Comparison of ENCODE assay signal across 2 cellular contexts in the genomic region with DNA sequence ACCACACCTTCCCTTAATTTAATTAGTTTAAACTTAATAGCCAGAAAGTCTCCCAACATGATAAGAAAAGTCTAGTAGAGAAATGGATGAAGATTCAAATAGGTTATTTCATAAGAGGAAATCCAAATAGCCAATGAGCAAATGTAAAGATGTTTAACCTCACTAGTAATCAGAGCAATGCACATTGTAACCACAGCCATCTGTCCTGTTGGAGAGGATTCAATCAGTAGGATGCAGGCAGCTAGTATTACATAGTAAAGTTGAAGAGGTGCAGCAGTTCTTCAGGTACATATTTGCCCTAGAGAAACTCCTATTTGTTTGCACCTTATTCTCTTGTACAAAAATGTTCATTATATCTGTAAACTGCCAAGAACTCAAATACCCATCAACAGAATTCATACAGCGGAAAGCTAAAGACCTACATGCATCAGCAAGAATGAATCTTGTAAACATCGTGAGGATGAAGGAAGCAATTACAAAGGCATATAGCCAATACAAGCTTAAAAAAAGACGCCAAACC.
A peak's percentile ranks its signal among the peaks of the same experiment; 100 is the strongest.
TF ChIP-seq lines count a peak whose summit lies in the region.

No MANE protein-coding gene starts in this region.

TF ChIP-seq in K562, 482 proteins besides CTCF, POLR2A, EP300 and RAD21:
- TF ChIP-seq ZNF77 (CRISPR knock-in tag; IDR thresholded peaks at IDR 0.05), result no peak
- TF ChIP-seq NUFIP1 (IDR thresholded peaks at IDR 0.05; ENCODE audit: partially characterized antibody), result no peak
- TF ChIP-seq ZNF695 (CRISPR knock-in tag; IDR thresholded peaks at IDR 0.05), result no peak
- no peak for TF ChIP-seq ETV5 (CRISPR knock-in tag; IDR thresholded peaks at IDR 0.05; ENCODE audit: low read depth)
- TF ChIP-seq RFX1 (IDR thresholded peaks at IDR 0.05), result no peak
- TF ChIP-seq CBFA2T3 (IDR thresholded peaks at IDR 0.05), result peak; percentile 58
- peak; percentile 76 for TF ChIP-seq TEAD4 (IDR thresholded peaks at IDR 0.05; ENCODE audit: low read length)
- TF ChIP-seq TEAD4 (CRISPR knock-in tag; IDR thresholded peaks at IDR 0.05; ENCODE audit: borderline replicate concordance), result no peak
- TF ChIP-seq PHF21A (IDR thresholded peaks at IDR 0.05; ENCODE audit: borderline replicate concordance, low read depth), result no peak
- TF ChIP-seq MCM3 (IDR thresholded peaks at IDR 0.05), result no peak
- no peak for TF ChIP-seq FUS (optimal IDR thresholded peaks at IDR 0.05; ENCODE audit: low read depth, low read length)
- TF ChIP-seq NFATC3 (IDR thresholded peaks at IDR 0.05), result no peak
- TF ChIP-seq HLTF (IDR thresholded peaks at IDR 0.05), result no peak
- TF ChIP-seq TAL1 (IDR thresholded peaks at IDR 0.05), result peak; percentile 61
- TF ChIP-seq, protein P1, sequence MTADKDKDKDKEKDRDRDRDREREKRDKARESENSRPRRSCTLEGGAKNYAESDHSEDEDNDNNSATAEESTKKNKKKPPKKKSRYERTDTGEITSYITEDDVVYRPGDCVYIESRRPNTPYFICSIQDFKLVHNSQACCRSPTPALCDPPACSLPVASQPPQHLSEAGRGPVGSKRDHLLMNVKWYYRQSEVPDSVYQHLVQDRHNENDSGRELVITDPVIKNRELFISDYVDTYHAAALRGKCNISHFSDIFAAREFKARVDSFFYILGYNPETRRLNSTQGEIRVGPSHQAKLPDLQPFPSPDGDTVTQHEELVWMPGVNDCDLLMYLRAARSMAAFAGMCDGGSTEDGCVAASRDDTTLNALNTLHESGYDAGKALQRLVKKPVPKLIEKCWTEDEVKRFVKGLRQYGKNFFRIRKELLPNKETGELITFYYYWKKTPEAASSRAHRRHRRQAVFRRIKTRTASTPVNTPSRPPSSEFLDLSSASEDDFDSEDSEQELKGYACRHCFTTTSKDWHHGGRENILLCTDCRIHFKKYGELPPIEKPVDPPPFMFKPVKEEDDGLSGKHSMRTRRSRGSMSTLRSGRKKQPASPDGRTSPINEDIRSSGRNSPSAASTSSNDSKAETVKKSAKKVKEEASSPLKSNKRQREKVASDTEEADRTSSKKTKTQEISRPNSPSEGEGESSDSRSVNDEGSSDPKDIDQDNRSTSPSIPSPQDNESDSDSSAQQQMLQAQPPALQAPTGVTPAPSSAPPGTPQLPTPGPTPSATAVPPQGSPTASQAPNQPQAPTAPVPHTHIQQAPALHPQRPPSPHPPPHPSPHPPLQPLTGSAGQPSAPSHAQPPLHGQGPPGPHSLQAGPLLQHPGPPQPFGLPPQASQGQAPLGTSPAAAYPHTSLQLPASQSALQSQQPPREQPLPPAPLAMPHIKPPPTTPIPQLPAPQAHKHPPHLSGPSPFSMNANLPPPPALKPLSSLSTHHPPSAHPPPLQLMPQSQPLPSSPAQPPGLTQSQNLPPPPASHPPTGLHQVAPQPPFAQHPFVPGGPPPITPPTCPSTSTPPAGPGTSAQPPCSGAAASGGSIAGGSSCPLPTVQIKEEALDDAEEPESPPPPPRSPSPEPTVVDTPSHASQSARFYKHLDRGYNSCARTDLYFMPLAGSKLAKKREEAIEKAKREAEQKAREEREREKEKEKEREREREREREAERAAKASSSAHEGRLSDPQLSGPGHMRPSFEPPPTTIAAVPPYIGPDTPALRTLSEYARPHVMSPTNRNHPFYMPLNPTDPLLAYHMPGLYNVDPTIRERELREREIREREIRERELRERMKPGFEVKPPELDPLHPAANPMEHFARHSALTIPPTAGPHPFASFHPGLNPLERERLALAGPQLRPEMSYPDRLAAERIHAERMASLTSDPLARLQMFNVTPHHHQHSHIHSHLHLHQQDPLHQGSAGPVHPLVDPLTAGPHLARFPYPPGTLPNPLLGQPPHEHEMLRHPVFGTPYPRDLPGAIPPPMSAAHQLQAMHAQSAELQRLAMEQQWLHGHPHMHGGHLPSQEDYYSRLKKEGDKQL (CRISPR knock-in tag; IDR thresholded peaks at IDR 0.05; ENCODE audit: borderline replicate concordance), result no peak
- TF ChIP-seq CBFA2T2 (conservative IDR thresholded peaks at IDR 0.05), result 0 out of 2 replicates have a peak, but pooled peaks have one; percentile 4
- peak; percentile 71 for TF ChIP-seq TCF3 (CRISPR knock-in tag; IDR thresholded peaks at IDR 0.05)
- 0 out of 2 replicates have a peak, but pooled peaks have one; percentile 21 for TF ChIP-seq MTA2 (IDR thresholded peaks at IDR 0.05; ENCODE audit: low read depth)

TF ChIP-seq in HepG2, 621 proteins besides CTCF, POLR2A, EP300 and RAD21:
- TF ChIP-seq HNF4A (CRISPR knock-in tag; IDR thresholded peaks at IDR 0.05) (no peak), ZNF556 (CRISPR knock-in tag; IDR thresholded peaks at IDR 0.05; ENCODE audit: borderline replicate concordance) (no peak), PHF20 (CRISPR knock-in tag; IDR thresholded peaks at IDR 0.05) (no peak), NFATC3 (CRISPR knock-in tag; IDR thresholded peaks at IDR 0.05) (no peak), ZNF3 (CRISPR knock-in tag; IDR thresholded peaks at IDR 0.05) (no peak), PAF1 (CRISPR knock-in tag; IDR thresholded peaks at IDR 0.05) (no peak), ZSCAN31 (CRISPR knock-in tag; IDR thresholded peaks at IDR 0.05; ENCODE audit: low read depth) (no peak), NR3C1 (CRISPR knock-in tag; IDR thresholded peaks at IDR 0.05) (no peak), MBNL3 (CRISPR knock-in tag; conservative IDR thresholded peaks at IDR 0.05) (no peak), NFE2L1 (CRISPR knock-in tag; IDR thresholded peaks at IDR 0.05; ENCODE audit: borderline replicate concordance) (no peak), REXO4 (CRISPR knock-in tag; IDR thresholded peaks at IDR 0.05; ENCODE audit: borderline replicate concordance) (no peak), GTF3A (CRISPR knock-in tag; conservative IDR thresholded peaks at IDR 0.05) (no peak), GZF1 (CRISPR knock-in tag; IDR thresholded peaks at IDR 0.05) (no peak), ATF7-NPFF (CRISPR knock-in tag; IDR thresholded peaks at IDR 0.05; ENCODE audit: low read depth) (no peak)
- TF ChIP-seq, protein P2, sequence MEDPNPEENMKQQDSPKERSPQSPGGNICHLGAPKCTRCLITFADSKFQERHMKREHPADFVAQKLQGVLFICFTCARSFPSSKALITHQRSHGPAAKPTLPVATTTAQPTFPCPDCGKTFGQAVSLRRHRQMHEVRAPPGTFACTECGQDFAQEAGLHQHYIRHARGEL (CRISPR knock-in tag; IDR thresholded peaks at IDR 0.05), result no peak
- TF ChIP-seq, protein P3, sequence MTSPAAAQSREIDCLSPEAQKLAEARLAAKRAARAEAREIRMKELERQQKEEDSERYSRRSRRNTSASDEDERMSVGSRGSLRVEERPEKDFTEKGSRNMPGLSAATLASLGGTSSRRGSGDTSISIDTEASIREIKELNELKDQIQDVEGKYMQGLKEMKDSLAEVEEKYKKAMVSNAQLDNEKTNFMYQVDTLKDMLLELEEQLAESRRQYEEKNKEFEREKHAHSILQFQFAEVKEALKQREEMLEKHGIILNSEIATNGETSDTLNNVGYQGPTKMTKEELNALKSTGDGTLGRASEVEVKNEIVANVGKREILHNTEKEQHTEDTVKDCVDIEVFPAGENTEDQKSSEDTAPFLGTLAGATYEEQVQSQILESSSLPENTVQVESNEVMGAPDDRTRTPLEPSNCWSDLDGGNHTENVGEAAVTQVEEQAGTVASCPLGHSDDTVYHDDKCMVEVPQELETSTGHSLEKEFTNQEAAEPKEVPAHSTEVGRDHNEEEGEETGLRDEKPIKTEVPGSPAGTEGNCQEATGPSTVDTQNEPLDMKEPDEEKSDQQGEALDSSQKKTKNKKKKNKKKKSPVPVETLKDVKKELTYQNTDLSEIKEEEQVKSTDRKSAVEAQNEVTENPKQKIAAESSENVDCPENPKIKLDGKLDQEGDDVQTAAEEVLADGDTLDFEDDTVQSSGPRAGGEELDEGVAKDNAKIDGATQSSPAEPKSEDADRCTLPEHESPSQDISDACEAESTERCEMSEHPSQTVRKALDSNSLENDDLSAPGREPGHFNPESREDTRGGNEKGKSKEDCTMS (CRISPR knock-in tag; conservative IDR thresholded peaks at IDR 0.05), result no peak
